Comparison of ENCODE assay signal across 2 cellular contexts in genomic region chr4:112208137-112209095, GRCh38.
TF ChIP-seq lines count a peak whose summit lies in the region.

No MANE protein-coding gene starts in this region.

TF ChIP-seq in WTC11, 78 proteins besides CTCF, POLR2A, EP300 and RAD21:
- TF ChIP-seq GABPB1 (CRISPR knock-in tag; IDR thresholded peaks at IDR 0.05), result peak; percentile 93

TF ChIP-seq in HepG2, 621 proteins besides CTCF, POLR2A, EP300 and RAD21 (continues in another document):
- 0 out of 2 replicates have a peak, but pooled peaks have one; percentile 37 for TF ChIP-seq ZBTB43 (CRISPR knock-in tag; conservative IDR thresholded peaks at IDR 0.05)
- peak; percentile 59; the same call in 1 of the 2 replicates for TF ChIP-seq LCORL (IDR thresholded peaks at IDR 0.05)
- peak; percentile 37; the same call in 1 of the 2 replicates for TF ChIP-seq LCORL (CRISPR knock-in tag; IDR thresholded peaks at IDR 0.05)
- peak; percentile 95 for TF ChIP-seq AHDC1 (CRISPR knock-in tag; IDR thresholded peaks at IDR 0.05; ENCODE audit: borderline replicate concordance)
- TF ChIP-seq HMGXB4 (CRISPR knock-in tag; IDR thresholded peaks at IDR 0.05; ENCODE audit: borderline replicate concordance in 1 of 2, low read depth in 1 of 2), result peak in 1 of 2 experiments; percentile 54; a peak in 1 of 4 replicates
- peak; percentile 30 for TF ChIP-seq NR2F2 (IDR thresholded peaks at IDR 0.05; ENCODE audit: borderline replicate concordance, low read depth)
- TF ChIP-seq SMC3 (IDR thresholded peaks at IDR 0.05; ENCODE audit: low read length), result peak; percentile 16; the same call in 1 of the 2 replicates
- TF ChIP-seq NFYB (CRISPR knock-in tag; IDR thresholded peaks at IDR 0.05), result peak; percentile 66
- peak; percentile 40 for TF ChIP-seq HNF1B (CRISPR knock-in tag; IDR thresholded peaks at IDR 0.05)
- peak; percentile 63 for TF ChIP-seq ETV5 (CRISPR knock-in tag; IDR thresholded peaks at IDR 0.05; ENCODE audit: borderline replicate concordance)
- TF ChIP-seq CEBPG (CRISPR knock-in tag; IDR thresholded peaks at IDR 0.05), result peak; percentile 88
- TF ChIP-seq ZNF580 (CRISPR knock-in tag; IDR thresholded peaks at IDR 0.05; ENCODE audit: borderline replicate concordance, low read depth), result peak; percentile 77; the same call in 1 of the 2 replicates
- TF ChIP-seq TRIM24 (CRISPR knock-in tag; IDR thresholded peaks at IDR 0.05), result peak; percentile 58; the same call in 1 of the 2 replicates
- TF ChIP-seq FOXA3 (CRISPR knock-in tag; IDR thresholded peaks at IDR 0.05), result peak; percentile 84
- 0 out of 2 replicates have a peak, but pooled peaks have one; percentile 75 for TF ChIP-seq MEIS2 (CRISPR knock-in tag; IDR thresholded peaks at IDR 0.05)
- peak; percentile 71 for TF ChIP-seq ARNTL (CRISPR knock-in tag; IDR thresholded peaks at IDR 0.05)
- TF ChIP-seq TCF7L2 (IDR thresholded peaks at IDR 0.05; ENCODE audit: low read depth, low read length), result peak; percentile 40; the same call in 1 of the 2 replicates
- TF ChIP-seq ZNF350 (CRISPR knock-in tag; IDR thresholded peaks at IDR 0.05; ENCODE audit: borderline replicate concordance, low read depth), result peak; percentile 81
- TF ChIP-seq ZNF574 (CRISPR knock-in tag; IDR thresholded peaks at IDR 0.05), result peak; percentile 47
- peak; percentile 95 for TF ChIP-seq SRF (IDR thresholded peaks at IDR 0.05; ENCODE audit: low read depth, low read length)
- peak; percentile 97 for TF ChIP-seq ISL2 (CRISPR knock-in tag; IDR thresholded peaks at IDR 0.05)
- TF ChIP-seq ARID5B (CRISPR knock-in tag; IDR thresholded peaks at IDR 0.05), result peak; percentile 96
- peak; percentile 74 for TF ChIP-seq YEATS4 (CRISPR knock-in tag; IDR thresholded peaks at IDR 0.05; ENCODE audit: borderline replicate concordance)
- 0 out of 2 replicates have a peak, but pooled peaks have one; percentile 35 for TF ChIP-seq ZNF567 (CRISPR knock-in tag; IDR thresholded peaks at IDR 0.05; ENCODE audit: borderline replicate concordance)
- 0 out of 2 replicates have a peak, but pooled peaks have one; percentile 19 for TF ChIP-seq ZNF451 (CRISPR knock-in tag; IDR thresholded peaks at IDR 0.05)
- peak; percentile 42; the same call in 1 of the 2 replicates for TF ChIP-seq HINFP (CRISPR knock-in tag; IDR thresholded peaks at IDR 0.05; ENCODE audit: low read depth)
- peak in 1 of 2 experiments; percentile 93; a peak in 2 of 4 replicates for TF ChIP-seq ATF4 (CRISPR knock-in tag; IDR thresholded peaks at IDR 0.05)
